Comparison of ENCODE assay signal across 20 cellular contexts in genomic region chrX:115553171-115553570, GRCh38. TPM values are rescaled to one million over a fixed set of nuclear protein-coding genes. Genes with fewer than 3 reads are reported as not detected.
A peak's percentile ranks its signal among the peaks of the same experiment; 100 is the strongest.
DNase-seq lines count a peak whose midpoint lies in the region; ATAC-seq, FAIRE-seq and TF ChIP-seq lines count a peak whose summit lies in the region.
"Had no signal": no experiment of that assay in that cellular context is flagged by ENCODE, and none has a peak within 500 bp of the region (broad histone marks: within the 10 kb centered on the region; RNA-seq: fewer than 3 reads in every experiment).

No MANE protein-coding gene starts in this region.

- TF ChIP-seq POLR2A in H1 (IDR thresholded peaks at IDR 0.05; ENCODE audit: control extremely low read depth in 1 of 2, low read depth in 2 of 2, low read length in 2 of 2) (no peak), esophagus squamous epithelium (IDR thresholded peaks at IDR 0.05) (no peak)

- H4K20me1 ChIP-seq in H1 (replicated peaks in 1 of 2; ENCODE audit: control insufficient read depth in 1 of 2, insufficient read depth in 2 of 2, low read length in 2 of 2): no peaks in the 10 kb centered on the region
- H4K20me1 ChIP-seq: BLaER1 had no signal

- FAIRE-seq in H1 (lab: Jason Lieb, UNC): peak; percentile 89
- FAIRE-seq: D721Med, GM12892 had no signal

- CTCF ChIA-PET in A673 (lab: Charles Lee): no interaction called here
- CTCF ChIA-PET in H1 (lab: Charles Lee; ENCODE audit: partially characterized antibody): interaction anchor here (0.8 kb wide), 1 partner anchor 190 kb away, joined by 3 read pairs; no protein-coding TSS in a partner anchor

- no peak for ATAC-seq in HG02938 (IDR thresholded peaks at IDR 0.05; ENCODE audit: unreplicated experiment)
- ATAC-seq in stimulated activated naive B cell treated with anti-CD40 and anti-IgM and Interleukin-4, amounts not matched to agents 10 μg/mL and 1 μg/mL and 100 μg/mL, for 72 hours (replicated peaks): no peak
- ATAC-seq: CD8-positive, alpha-beta T cell had no signal

- 69% methylated on average over 5 of the region's 5 CpGs; no CpG with 5 or more reads in 1 of the 2 experiments for WGBS in H1 (ENCODE audit: extremely low coverage in 1 of 2, insufficient coverage in 1 of 2, insufficient read length in 1 of 2, insufficient replicate concordance in 2 of 2, low coverage in 1 of 2, low lambda C conversion rate in 2 of 2, missing lambda C conversion rate in 1 of 2), 2 experiments
- 57 to 67% methylated on average over 4 to 5 of the region's 5 CpGs for WGBS in esophagus squamous epithelium, 2 donors

- no peak overlapping the region for H3K23ac ChIP-seq in H1 (ENCODE audit: insufficient read length)

- no peaks in the 10 kb centered on the region for H3K9me3 Mint-ChIP-seq in stimulated activated naive B cell treated with anti-CD40 and anti-IgM and Interleukin-4, amounts not matched to agents 10 μg/mL and 1 μg/mL and 100 μg/mL, for 72 hours
- H3K9me3 Mint-ChIP-seq: CD8-positive, alpha-beta T cell had no signal

- H2AK5ac ChIP-seq in H1 (ENCODE audit: low read depth, low read length): no peak overlapping the region

- POLR2A ChIA-PET in A673 (lab: Charles Lee; ENCODE audit: low non-redundant PET) (no interaction called here), H1 (lab: Charles Lee; ENCODE audit: partially characterized antibody) (interaction anchor here (1.4 kb wide), 1 partner anchor 9 kb away, joined by 6 read pairs; no protein-coding TSS in a partner anchor)

- peak; percentile 9 for DNase-seq in NCI-H1092 treated with DMSO at 0.1 percent for 48 hours (lab: John Stamatoyannopoulos, UW)
- DNase-seq in NCI-H1092 (lab: John Stamatoyannopoulos, UW): no peak
- peak; percentile 25 for DNase-seq in A673 (ENCODE audit: low spot score)
- DNase-seq in NCI-H2227 treated with DMSO at 0.1 percent for 48 hours (lab: John Stamatoyannopoulos, UW): peak; percentile 27
- no peak for DNase-seq in H1 (ENCODE audit: low read depth in 1 of 2, low spot score in 2 of 2)
- no peak for DNase-seq in esophagus squamous epithelium (lab: John Stamatoyannopoulos, UW)
- no peak for DNase-seq in stimulated activated naive B cell treated with anti-CD40 and anti-IgM and Interleukin-4, amounts not matched to agents 10 μg/mL and 1 μg/mL and 100 μg/mL, for 72 hours
- DNase-seq: 8988T; CD8-positive, alpha-beta T cell; GF-D8; GOT3; NCI-H1048; NCI-H1694 treated with DMSO at 0.1 percent for 48 hours; NCI-H526 treated with DMSO at 0.1 percent for 48 hours; SHP77 treated with DMSO at 0.1 percent for 48 hours had no signal

- no peak overlapping the region for H2BK120ac ChIP-seq in H1 (replicated peaks; ENCODE audit: low read depth, low read length)

- no peak overlapping the region for H4K91ac ChIP-seq in H1 (replicated peaks; ENCODE audit: insufficient read length, low read length)

- H3K27ac ChIP-seq in A673 (ENCODE audit: low read depth, low read length, poor library complexity, severe bottlenecking) (no peak overlapping the region), H1 (ENCODE audit: low read depth, low read length) (no peak overlapping the region), esophagus squamous epithelium (no peak overlapping the region)
- H3K27ac ChIP-seq: BLaER1, KMS-11 had no signal

- H3K4me2 ChIP-seq in H1 (ENCODE audit: insufficient read depth in 1 of 2, low read depth in 2 of 2, low read length in 2 of 2): no peak overlapping the region
- H3K4me2 ChIP-seq: BLaER1, KMS-11 had no signal

- H2BK12ac ChIP-seq in H1 (ENCODE audit: low read depth, low read length): no peak overlapping the region

- no peaks in the 10 kb centered on the region for H3K4me1 Mint-ChIP-seq in stimulated activated naive B cell treated with anti-CD40 and anti-IgM and Interleukin-4, amounts not matched to agents 10 μg/mL and 1 μg/mL and 100 μg/mL, for 72 hours

- no peak overlapping the region for H2BK5ac ChIP-seq in H1 (ENCODE audit: low read depth, low read length)

- H3K9me3 ChIP-seq in A673 (ENCODE audit: low read depth, low read length, poor library complexity, severe bottlenecking): no peaks in the 10 kb centered on the region
- no peaks in the 10 kb centered on the region for H3K9me3 ChIP-seq in H1 (ENCODE audit: insufficient read depth in 2 of 2, low read depth in 1 of 2, low read length in 1 of 2)
- H3K9me3 ChIP-seq in esophagus squamous epithelium: no peaks in the 10 kb centered on the region
- H3K9me3 ChIP-seq: BLaER1 had no signal

- no peak for TF ChIP-seq EP300 in H1 (IDR thresholded peaks at IDR 0.05; ENCODE audit: borderline replicate concordance in 1 of 2, low read depth in 2 of 2, low read length in 2 of 2)

- no peaks in the 10 kb centered on the region for H3K79me1 ChIP-seq in H1 (ENCODE audit: low read depth, low read length)

- no peak for TF ChIP-seq RAD21 in H1 (IDR thresholded peaks at IDR 0.05 in 1 of 2, conservative IDR thresholded peaks at IDR 0.05 in 1 of 2; ENCODE audit: low read depth in 2 of 2, low read length in 2 of 2)

- no peaks in the 10 kb centered on the region for H3K23me2 ChIP-seq in H1 (ENCODE audit: low read depth, low read length)

- no peak overlapping the region for H2AFZ ChIP-seq in H1 (ENCODE audit: low read length)

- TF ChIP-seq CTCF in A673 (conservative IDR thresholded peaks at IDR 0.05; ENCODE audit: low read depth, low read length): no peak
- no peak for TF ChIP-seq CTCF in H1 (IDR thresholded peaks at IDR 0.05; ENCODE audit: control extremely low read depth in 1 of 3, insufficient read depth in 1 of 3, low read depth in 1 of 3, low read length in 3 of 3)
- TF ChIP-seq CTCF in esophagus squamous epithelium (IDR thresholded peaks at IDR 0.05): no peak

- no peak overlapping the region for H2BK15ac ChIP-seq in H1 (ENCODE audit: low read length)

- intact Hi-C loops in A673 (cut with micrococcal nuclease; ENCODE audit: unreplicated experiment): no loop called here
- intact Hi-C loops in esophagus squamous epithelium (cut with DNase I): no loop called here

- H3K4me3 Mint-ChIP-seq in stimulated activated naive B cell treated with anti-CD40 and anti-IgM and Interleukin-4, amounts not matched to agents 10 μg/mL and 1 μg/mL and 100 μg/mL, for 72 hours: no peak overlapping the region
- H3K4me3 Mint-ChIP-seq: CD8-positive, alpha-beta T cell had no signal

- H3K27ac Mint-ChIP-seq in stimulated activated naive B cell treated with anti-CD40 and anti-IgM and Interleukin-4, amounts not matched to agents 10 μg/mL and 1 μg/mL and 100 μg/mL, for 72 hours: no peak overlapping the region
- H3K27ac Mint-ChIP-seq: CD8-positive, alpha-beta T cell had no signal

- no peak overlapping the region for H3K4ac ChIP-seq in H1 (replicated peaks; ENCODE audit: insufficient read length, low read depth, low read length)

- no peaks in the 10 kb centered on the region for H3K4me1 ChIP-seq in A673 (ENCODE audit: insufficient read depth, low read length, poor library complexity, severe bottlenecking)
- peaks cover 0 to 4% (median 0%) of the 10 kb centered on the region in 4 experiments; a peak in 2 of 7 replicates for H3K4me1 ChIP-seq in H1 (replicated peaks in 1 of 4; ENCODE audit: control insufficient read depth in 3 of 4, insufficient read depth in 4 of 4, low read length in 3 of 4)
- H3K4me1 ChIP-seq in esophagus squamous epithelium: no peaks in the 10 kb centered on the region
- H3K4me1 ChIP-seq: BLaER1 had no signal

- H3K27me3 Mint-ChIP-seq in stimulated activated naive B cell treated with anti-CD40 and anti-IgM and Interleukin-4, amounts not matched to agents 10 μg/mL and 1 μg/mL and 100 μg/mL, for 72 hours: peaks cover 0 to 14% of the 10 kb centered on the region in 2 donors

- no TSS peak for BruUV-seq in A673 (replicated peaks; lab: Mats Ljungman, UMichigan)

- H3K4me3 ChIP-seq in A673 (ENCODE audit: low read depth, low read length, poor library complexity, severe bottlenecking) (no peak overlapping the region), H1 (ENCODE audit: extremely low read depth in 1 of 4, insufficient read depth in 2 of 4, low read depth in 3 of 4, low read length in 4 of 4) (no peak overlapping the region), esophagus squamous epithelium (no peak overlapping the region)
- H3K4me3 ChIP-seq: BLaER1 had no signal

- no peak overlapping the region for H3K9ac ChIP-seq in H1 (replicated peaks in 1 of 4; ENCODE audit: extremely low read depth in 1 of 4, low read depth in 3 of 4, low read length in 3 of 4)
- H3K9ac ChIP-seq: BLaER1, KMS-11 had no signal

- H3K56ac ChIP-seq in H1 (replicated peaks; ENCODE audit: insufficient read length, low read depth, low read length): no peak overlapping the region

- no peaks in the 10 kb centered on the region for H3K79me2 ChIP-seq in H1 (ENCODE audit: control insufficient read depth in 1 of 2, insufficient read depth in 2 of 2, low read length in 2 of 2)

- H2BK20ac ChIP-seq in H1 (ENCODE audit: low read length): no peak overlapping the region

- H3K27me3 ChIP-seq in A673 (replicated peaks; ENCODE audit: insufficient read depth, low read depth, low read length, poor library complexity) (peaks cover 9% of the 10 kb centered on the region), H1 (replicated peaks in 1 of 4; ENCODE audit: control insufficient read depth in 3 of 4, extremely low read depth in 1 of 4, insufficient read depth in 3 of 4, low read length in 3 of 4) (no peaks in the 10 kb centered on the region), esophagus squamous epithelium (no peaks in the 10 kb centered on the region)

- no peaks in the 10 kb centered on the region for H3K36me3 Mint-ChIP-seq in stimulated activated naive B cell treated with anti-CD40 and anti-IgM and Interleukin-4, amounts not matched to agents 10 μg/mL and 1 μg/mL and 100 μg/mL, for 72 hours
- H3K36me3 Mint-ChIP-seq: CD8-positive, alpha-beta T cell had no signal

- H3K14ac ChIP-seq in H1 (ENCODE audit: insufficient read length): no peak overlapping the region

- no peak overlapping the region for H3K18ac ChIP-seq in H1 (ENCODE audit: extremely low read depth, low read length)

- no peak overlapping the region for H4K8ac ChIP-seq in H1 (ENCODE audit: extremely low read depth, insufficient read depth, low read length)

- no peak overlapping the region for H4K5ac ChIP-seq in H1 (ENCODE audit: insufficient read length, low read depth, low read length)

- no peaks in the 10 kb centered on the region for H3K36me3 ChIP-seq in A673 (ENCODE audit: insufficient read depth, low read length, poor library complexity, severe bottlenecking)
- no peaks in the 10 kb centered on the region for H3K36me3 ChIP-seq in H1 (ENCODE audit: control insufficient read depth in 2 of 4, insufficient read depth in 4 of 4, low read length in 3 of 4)
- H3K36me3 ChIP-seq in esophagus squamous epithelium: no peaks in the 10 kb centered on the region
- H3K36me3 ChIP-seq: BLaER1 had no signal

RNA-seq across cellular contexts. Expression of gene PLS3, which starts 7.8 kb away (rescaled TPM):
- total RNA-seq in A673 (2021) (75.7 and 88.2 TPM in 2 replicates), esophagus squamous epithelium (100 to 1,000 TPM; 142 to 196 (median 149) TPM)
- total RNA-seq in H1 (2021; fragmentation: NEBNext Ultra II Directional; extraction: Animal tissue kit (Norgen Biotek cat#: 25700)): 185 and 188 TPM in 2 replicates
- 55.2 and 107 TPM in 2 replicates for polyA plus RNA-seq in H1 (2011; rRNA removed)
- polyA plus RNA-seq in H1 (2011; cell fraction: cytosol; rRNA removed): 143 TPM
- polyA plus RNA-seq in H1 (2011; cell fraction: nucleus; rRNA removed): 69.2 TPM
- polyA plus RNA-seq in H1 (2012, experiment 1 of 2): 152 to 225 TPM (median 173 TPM) in 4 replicates
- 14.6 TPM for polyA plus RNA-seq in H1 (2012, experiment 2 of 2)
- 90.2 TPM for polyA plus RNA-seq in H1 (2013, experiment 1 of 2)
- polyA plus RNA-seq in H1 (2013, experiment 2 of 2): 91.0 TPM
- polyA minus RNA-seq in H1 (2011; rRNA and poly(A)+ RNA removed): 153 and 370 TPM in 2 replicates
- 150 TPM for polyA minus RNA-seq in H1 (2011; cell fraction: cytosol; rRNA and poly(A)+ RNA removed)
- 97.3 TPM for polyA minus RNA-seq in H1 (2011; cell fraction: nucleus; rRNA and poly(A)+ RNA removed)
- total RNA-seq: CD8-positive, alpha-beta T cell had no signal

Comparison
In these comparisons a context has a peak if more than half of its experiments do, and no peak if none do; other contexts are left out.
1. DNase-seq: peak in NCI-H1092 treated with DMSO at 0.1 percent for 48 hours (single experiment), A673 (single experiment) and NCI-H2227 treated with DMSO at 0.1 percent for 48 hours (single experiment); none in NCI-H1092 (single experiment), H1 (0 of 2), esophagus squamous epithelium (single experiment) and stimulated activated naive B cell treated with anti-CD40 and anti-IgM and Interleukin-4, amounts not matched to agents 10 μg/mL and 1 μg/mL and 100 μg/mL, for 72 hours (single experiment).